In genomic region chr2:169585673-169586072, GRCh38 we compare ENCODE assay signal across 9 cellular contexts. TPM values are rescaled to one million over a fixed set of nuclear protein-coding genes. Genes with fewer than 3 reads are reported as not detected.
DNase-seq lines count a peak whose midpoint lies in the region; ATAC-seq, FAIRE-seq and TF ChIP-seq lines count a peak whose summit lies in the region.
"Had no signal": no experiment of that assay in that cellular context is flagged by ENCODE, and none has a peak within 500 bp of the region (broad histone marks: within the 10 kb centered on the region; RNA-seq: fewer than 3 reads in every experiment).

No MANE protein-coding gene starts in this region.

- H3K36me3 ChIP-seq in GM12878 (ENCODE audit: control insufficient read depth in 2 of 2, insufficient read depth in 2 of 2, low read length in 1 of 2): no peaks in the 10 kb centered on the region
- no peaks in the 10 kb centered on the region for H3K36me3 ChIP-seq in urinary bladder (ENCODE audit: insufficient read depth)

- TF ChIP-seq RAD21 in GM12878 (IDR thresholded peaks at IDR 0.05; ENCODE audit: insufficient read depth, low read depth, low read length): no peak

- no peak for TF ChIP-seq EP300 in GM12878 (IDR thresholded peaks at IDR 0.05; ENCODE audit: borderline replicate concordance in 1 of 2, control insufficient read depth in 1 of 2, low read depth in 2 of 2, low read length in 2 of 2)

- FAIRE-seq in GM12878 (lab: Jason Lieb, UNC): no peak

- SMC1A ChIA-PET in GM12878 (lab: Charles Lee; ENCODE audit: uncharacterized antibody, unreplicated experiment): interaction anchor here (0.7 to 1.2 kb wide), 2 partner anchors 14 to 23 kb away, joined by 3 to 4 read pairs; no protein-coding TSS in a partner anchor

- BruUV-seq in GM12878 (replicated peaks; lab: Mats Ljungman, UMichigan): no TSS peak

- intact Hi-C loops in GM12878 (cut with micrococcal nuclease; ENCODE audit: unreplicated experiment): no loop called here

- peak overlapping the region; percentile 98 for H3K27ac ChIP-seq in GM12878 (ENCODE audit: control insufficient read depth, insufficient read depth)
- H3K27ac ChIP-seq in urinary bladder (ENCODE audit: low read depth): no peak overlapping the region

- no peak for TF ChIP-seq POLR2A in GM12878 (IDR thresholded peaks at IDR 0.05; ENCODE audit: low read depth, low read length)

- H4K20me1 ChIP-seq in GM12878 (ENCODE audit: control insufficient read depth, insufficient read depth): no peaks in the 10 kb centered on the region

- DNase-seq in activated naive CD4-positive, alpha-beta T cell treated with anti-CD3 and anti-CD28 coated beads, Interleukin-2, amount 50 U/mL, for 16 hours: no peak
- no peak for DNase-seq in GM12878 (ENCODE audit: low read depth, low spot score)
- DNase-seq in lung microvascular endothelial cell (ENCODE audit: low read depth in 2 of 2): peak; percentile 6 to 26
- no peak for DNase-seq in NCI-H345 treated with DMSO at 0.1 percent for 48 hours (lab: John Stamatoyannopoulos, UW; ENCODE audit: unreplicated experiment)
- no peak for DNase-seq in GM19240 (ENCODE audit: insufficient read length, low spot score)
- DNase-seq: NCI-H2171 had no signal

- RAD21 ChIA-PET in GM12878 (lab: Charles Lee; ENCODE audit: unreplicated experiment): interaction anchor here (1.1 to 1.5 kb wide), 2 partner anchors 12 to 18 kb away, joined by 7 to 8 read pairs; no protein-coding TSS in a partner anchor

- H3K79me2 ChIP-seq in GM12878 (ENCODE audit: control insufficient read depth, insufficient read depth, low read length): peaks cover 59% of the 10 kb centered on the region

- H3K4me2 ChIP-seq in GM12878 (ENCODE audit: control insufficient read depth, insufficient read depth): peak overlapping the region; percentile 68

- H3K4me1 Mint-ChIP-seq in activated naive CD4-positive, alpha-beta T cell treated with anti-CD3 and anti-CD28 coated beads, Interleukin-2, amount 50 U/mL, for 24 hours: peaks cover 53% of the 10 kb centered on the region

- H3K9me3 ChIP-seq in GM12878 (replicated peaks; ENCODE audit: control insufficient read depth, insufficient read depth, low read length): peaks cover 2% of the 10 kb centered on the region

- CTCF ChIA-PET in GM12878 (lab: Yijun Ruan, JAX): no interaction called here

- no peak for ATAC-seq in GM12878
- ATAC-seq in HG03342 (IDR thresholded peaks at IDR 0.05; ENCODE audit: unreplicated experiment): no peak

- in situ Hi-C loops in GM12878 (cut with MboI): no loop called here

- no peak overlapping the region for H2AFZ ChIP-seq in GM12878 (ENCODE audit: control insufficient read depth, low read depth, low read length)

- TF ChIP-seq CTCF in GM12878 (IDR thresholded peaks at IDR 0.05 in 2 of 3, conservative IDR thresholded peaks at IDR 0.05 in 1 of 3; ENCODE audit: control insufficient read depth in 2 of 3, extremely low read depth in 1 of 3, insufficient read depth in 1 of 3, low read depth in 3 of 3, low read length in 3 of 3): no peak

- peaks cover 11% of the 10 kb centered on the region for H3K36me3 Mint-ChIP-seq in activated naive CD4-positive, alpha-beta T cell treated with anti-CD3 and anti-CD28 coated beads, Interleukin-2, amount 50 U/mL, for 24 hours

- peak overlapping the region; percentile 96 for H3K9ac ChIP-seq in GM12878 (ENCODE audit: control insufficient read depth, insufficient read depth, low read length)

- H3K27me3 Mint-ChIP-seq in activated naive CD4-positive, alpha-beta T cell treated with anti-CD3 and anti-CD28 coated beads, Interleukin-2, amount 50 U/mL, for 24 hours: no peaks in the 10 kb centered on the region

- no peaks in the 10 kb centered on the region for H3K27me3 ChIP-seq in GM12878 (replicated peaks in 1 of 2; ENCODE audit: control insufficient read depth in 2 of 2, insufficient read depth in 2 of 2, low read length in 1 of 2)

- no peaks in the 10 kb centered on the region for H3K4me1 ChIP-seq in GM12878 (ENCODE audit: control insufficient read depth, insufficient read depth, low read length)
- H3K4me1 ChIP-seq in urinary bladder (ENCODE audit: insufficient read depth): no peaks in the 10 kb centered on the region

- POLR2A ChIA-PET in GM12878 (lab: Charles Lee): interaction anchor here (0.9 to 2.6 kb wide), 2 partner anchors 14 to 19 kb away, joined by 3 to 25 read pairs; partner anchors contain the start of gene FASTKD1

- peak overlapping the region; percentile 89 for H3K4me3 ChIP-seq in GM12878
- peak overlapping the region; percentile 64 for H3K4me3 ChIP-seq in urinary bladder (ENCODE audit: low read depth, low read length)

- H3K9me3 Mint-ChIP-seq in activated naive CD4-positive, alpha-beta T cell treated with anti-CD3 and anti-CD28 coated beads, Interleukin-2, amount 50 U/mL, for 24 hours: peaks cover 4% of the 10 kb centered on the region

- peak overlapping the region; percentile 98 for H3K4me3 Mint-ChIP-seq in activated naive CD4-positive, alpha-beta T cell treated with anti-CD3 and anti-CD28 coated beads, Interleukin-2, amount 50 U/mL, for 24 hours

- H3K27ac Mint-ChIP-seq in activated naive CD4-positive, alpha-beta T cell treated with anti-CD3 and anti-CD28 coated beads, Interleukin-2, amount 50 U/mL, for 24 hours: peak overlapping the region; percentile 99

- WGBS in GM12878 (ENCODE audit: insufficient coverage, insufficient replicate concordance, low lambda C conversion rate, missing lambda C conversion rate): 0% methylated on average over 7 of the region's 7 CpGs
- 16% methylated on average over 7 of the region's 7 CpGs for WGBS in urinary bladder

TF ChIP-seq in GM12878, 131 proteins besides CTCF, POLR2A, EP300 and RAD21:
- TF ChIP-seq E2F4 (IDR thresholded peaks at IDR 0.05; ENCODE audit: low read depth, low read length) (no peak), RAD51 (IDR thresholded peaks at IDR 0.05) (0 out of 2 replicates have a peak, but pooled peaks have one; percentile 6)

RNA-seq across cellular contexts. Expression of gene PPIG, which starts 1.5 kb away (rescaled TPM):
- 88.2 and 92.5 TPM in 2 replicates for total RNA-seq in GM12878 (2013; cell fraction: nucleolus; rRNA removed)
- total RNA-seq in GM12878 (2014; rRNA removed): 22.3 and 33.5 TPM in 2 replicates
- 81.1 and 83.0 TPM in 2 replicates for total RNA-seq in GM12878 (2014; rRNA removed; fragmentation: Illumina TruSeq; extraction: Trizol)
- 53.5 and 59.1 TPM in 2 replicates for total RNA-seq in GM12878 (2021)
- polyA plus RNA-seq in GM12878 (2011; ENCODE audit: low read depth): 24.9 TPM
- polyA plus RNA-seq in GM12878 (2011; rRNA removed): 58.4 and 98.3 TPM in 2 replicates
- 15.2 TPM in 2 replicates for polyA plus RNA-seq in GM12878 (2011; cell fraction: cytosol; rRNA removed)
- 38.5 and 40.3 TPM in 2 replicates for polyA plus RNA-seq in GM12878 (2011; cell fraction: nucleus; rRNA removed)
- 51.0 and 57.1 TPM in 2 replicates for polyA plus RNA-seq in GM12878 (2012)
- 126 and 170 TPM in 2 replicates for polyA plus RNA-seq in GM12878 (2014; fragmentation: Illumina TruSeq; extraction: Trizol)
- polyA plus RNA-seq in GM12878 (2014; fragmentation: Nextera tagmentation; extraction: Ambion mirVana): 100 to 1,000 TPM; 141 to 147 TPM
- 39.0 and 50.8 TPM in 2 replicates for polyA plus RNA-seq in GM12878 (2014; rRNA removed)
- 100 to 1,000 TPM; 107 to 114 TPM for polyA plus RNA-seq in GM12878 (2016; fragmentation: Nextera tagmentation; extraction: Ambion mirVana)
- 17.5 and 24.6 TPM in 2 replicates for polyA minus RNA-seq in GM12878 (2011; rRNA and poly(A)+ RNA removed)
- polyA minus RNA-seq in GM12878 (2011; cell fraction: cytosol; rRNA and poly(A)+ RNA removed): 10.2 and 10.5 TPM in 2 replicates
- 19.8 and 39.2 TPM in 2 replicates for polyA minus RNA-seq in GM12878 (2011; cell fraction: nucleus; rRNA and poly(A)+ RNA removed)
- 13.1 and 19.2 TPM in 2 replicates for total RNA-seq in lung microvascular endothelial cell
- total RNA-seq in urinary bladder: 80.3 TPM
- polyA plus RNA-seq in urinary bladder: 36.7 TPM

RNA-seq across cellular contexts. Expression of gene FASTKD1, which starts 12.0 kb away (rescaled TPM):
- total RNA-seq in GM12878 (2013; cell fraction: nucleolus; rRNA removed): 187 and 195 TPM in 2 replicates
- 45.6 and 65.4 TPM in 2 replicates for total RNA-seq in GM12878 (2014; rRNA removed)
- 73.4 and 74.3 TPM in 2 replicates for total RNA-seq in GM12878 (2014; rRNA removed; fragmentation: Illumina TruSeq; extraction: Trizol)
- 53.5 and 54.6 TPM in 2 replicates for total RNA-seq in GM12878 (2021)
- 14.1 TPM for polyA plus RNA-seq in GM12878 (2011; ENCODE audit: low read depth)
- polyA plus RNA-seq in GM12878 (2011; rRNA removed): 76.1 and 136 TPM in 2 replicates
- 21.1 and 23.0 TPM in 2 replicates for polyA plus RNA-seq in GM12878 (2011; cell fraction: cytosol; rRNA removed)
- polyA plus RNA-seq in GM12878 (2011; cell fraction: nucleus; rRNA removed): 68.5 and 80.8 TPM in 2 replicates
- 36.6 and 47.6 TPM in 2 replicates for polyA plus RNA-seq in GM12878 (2012)
- 59.6 and 60.4 TPM in 2 replicates for polyA plus RNA-seq in GM12878 (2014; fragmentation: Illumina TruSeq; extraction: Trizol)
- polyA plus RNA-seq in GM12878 (2014; fragmentation: Nextera tagmentation; extraction: Ambion mirVana): 10 to 100 TPM; 60.5 to 66.3 TPM
- 49.2 and 58.3 TPM in 2 replicates for polyA plus RNA-seq in GM12878 (2014; rRNA removed)
- polyA plus RNA-seq in GM12878 (2016; fragmentation: Nextera tagmentation; extraction: Ambion mirVana): 10 to 100 TPM; 66.8 to 67.6 TPM
- 43.3 and 45.4 TPM in 2 replicates for polyA minus RNA-seq in GM12878 (2011; rRNA and poly(A)+ RNA removed)
- polyA minus RNA-seq in GM12878 (2011; cell fraction: cytosol; rRNA and poly(A)+ RNA removed): 13.6 and 16.5 TPM in 2 replicates
- polyA minus RNA-seq in GM12878 (2011; cell fraction: nucleus; rRNA and poly(A)+ RNA removed): 46.8 and 62.8 TPM in 2 replicates
- total RNA-seq in lung microvascular endothelial cell: 9.4 and 14.5 TPM in 2 replicates
- 46.1 TPM for total RNA-seq in urinary bladder
- polyA plus RNA-seq in urinary bladder: 10.7 TPM

Comparison
In these comparisons a context has a peak if more than half of its experiments do, and no peak if none do; other contexts are left out.
1. DNase-seq: peak in lung microvascular endothelial cell (2 of 2); none in activated naive CD4-positive, alpha-beta T cell treated with anti-CD3 and anti-CD28 coated beads, Interleukin-2, amount 50 U/mL, for 16 hours (single experiment), GM12878 (single experiment), NCI-H345 treated with DMSO at 0.1 percent for 48 hours (single experiment) and GM19240 (single experiment).